ENCODE assay signal across 8 cellular contexts in the genomic region with DNA sequence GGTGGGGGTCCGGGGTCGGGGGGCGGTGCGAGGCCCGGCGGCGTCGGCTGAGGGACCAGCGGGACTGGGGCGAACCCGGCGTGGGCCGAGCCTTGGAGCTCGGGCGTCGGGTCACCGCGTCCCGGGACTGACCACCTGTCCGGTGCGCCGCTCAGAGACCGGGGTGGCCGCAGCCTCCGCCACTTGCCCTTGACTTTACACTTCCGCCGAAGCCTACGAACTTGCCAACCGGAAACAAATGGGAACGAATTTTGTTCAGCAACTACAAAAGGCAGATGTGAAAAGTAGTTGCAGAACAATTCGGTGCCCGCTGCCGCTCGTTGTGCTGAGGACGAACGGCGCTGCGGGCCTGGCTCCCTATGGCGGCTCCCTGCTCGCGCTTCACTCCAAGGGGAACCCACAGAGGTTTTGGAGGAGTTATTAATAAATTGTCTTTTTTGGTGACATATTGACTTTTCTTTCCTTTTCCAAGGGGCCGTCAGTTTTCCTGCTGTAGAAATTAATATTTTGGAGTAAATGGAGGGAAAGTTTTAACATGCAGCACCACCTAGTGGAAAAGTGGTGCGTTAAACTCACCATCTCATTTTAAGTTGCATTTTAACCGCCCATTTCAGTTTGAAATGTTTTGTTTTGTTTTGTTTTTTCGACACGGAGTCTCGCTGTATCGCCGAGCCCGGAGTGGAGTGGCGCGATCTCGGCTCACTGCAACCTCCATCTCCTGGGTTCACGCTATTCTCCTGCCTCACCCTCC. TPM values are rescaled to one million over a fixed set of nuclear protein-coding genes. Genes with fewer than 3 reads are reported as not detected.
DNase-seq lines count a peak whose midpoint lies in the region; ATAC-seq lines count a peak whose summit lies in the region.

No MANE protein-coding gene starts in this region.

- H3K36me3 ChIP-seq in ectodermal cell (ENCODE audit: control insufficient read depth, insufficient read depth, low read length), result no peaks in the 10 kb centered on the region

- H3K4me3 ChIP-seq in ectodermal cell (ENCODE audit: insufficient read depth, low read depth, low read length), result peak overlapping the region; percentile 71

- peak; percentile 27 for ATAC-seq in GM18873 (IDR thresholded peaks at IDR 0.05; ENCODE audit: low FRiP score, unreplicated experiment)
- peak; percentile 25 for ATAC-seq in HG03196 (IDR thresholded peaks at IDR 0.05; ENCODE audit: unreplicated experiment)

- no peaks in the 10 kb centered on the region for H3K27me3 ChIP-seq in ectodermal cell (ENCODE audit: control insufficient read depth, insufficient read depth, low read length, poor library complexity, severe bottlenecking)

- no peaks in the 10 kb centered on the region for H3K9me3 ChIP-seq in ectodermal cell (ENCODE audit: control insufficient read depth, low read length)

- WGBS in ectodermal cell, 2 experiments, result 1% methylated on average over 53 to 54 of the region's 54 CpGs

- H3K4me1 ChIP-seq in ectodermal cell (ENCODE audit: control insufficient read depth, insufficient read depth, low read length), result no peaks in the 10 kb centered on the region

- DNase-seq in Ammon's horn (ENCODE audit: low spot score), result peak; percentile 73
- peak; percentile 48 for DNase-seq in NCI-H526 treated with DMSO at 0.1 percent for 48 hours (lab: John Stamatoyannopoulos, UW)
- peak; percentile 64 to 68 for DNase-seq in activated CD4-positive, alpha-beta T cell treated with anti-CD3 and anti-CD28 coated beads, Interleukin-2, amount 50 U/mL, for 48 hours
- DNase-seq in medulla oblongata (ENCODE audit: extremely low spot score), result peak; percentile 79
- peak; percentile 32 for DNase-seq in stimulated activated CD8-positive, alpha-beta memory T cell treated with anti-CD3 and anti-CD28 coated beads, Interleukin-12 subunit alpha, Interleukin-12 subunit beta, amount 100 ng/mL, for 1 hour (ENCODE audit: low read depth)

- peak overlapping the region; percentile 76 for H3K27ac ChIP-seq in ectodermal cell (ENCODE audit: insufficient read depth, low read depth, low read length, poor library complexity, severe bottlenecking)

RNA-seq across cellular contexts. Expression of gene PCBD2, which starts 0.5 kb away (rescaled TPM):
- polyA plus RNA-seq in ectodermal cell (2013, experiment 1 of 4), result 2.5 TPM
- polyA plus RNA-seq in ectodermal cell (2013, experiment 2 of 4), result 3.1 TPM
- 2.3 TPM for polyA plus RNA-seq in ectodermal cell (2013, experiment 3 of 4)
- polyA plus RNA-seq in ectodermal cell (2013, experiment 4 of 4), result 2.7 TPM

RNA-seq across cellular contexts. Expression of gene TXNDC15, which starts 31.2 kb away (rescaled TPM):
- 37.9 TPM for polyA plus RNA-seq in ectodermal cell (2013, experiment 1 of 4)
- 38.5 TPM for polyA plus RNA-seq in ectodermal cell (2013, experiment 2 of 4)
- polyA plus RNA-seq in ectodermal cell (2013, experiment 3 of 4), result 28.7 TPM
- 41.7 TPM for polyA plus RNA-seq in ectodermal cell (2013, experiment 4 of 4)

RNA-seq across cellular contexts. Expression of gene C5orf24, which starts 59.7 kb away (rescaled TPM):
- polyA plus RNA-seq in ectodermal cell (2013, experiment 1 of 4), result 48.7 TPM
- polyA plus RNA-seq in ectodermal cell (2013, experiment 2 of 4), result 54.4 TPM
- polyA plus RNA-seq in ectodermal cell (2013, experiment 3 of 4), result 46.4 TPM
- polyA plus RNA-seq in ectodermal cell (2013, experiment 4 of 4), result 52.4 TPM

Comparison
In these comparisons a context has a peak if more than half of its experiments do, and no peak if none do; other contexts are left out.
1. Peak in every context shown above with its lines: DNase-seq, ATAC-seq, H3K4me3 ChIP-seq and H3K27ac ChIP-seq.